ENCODE assay signal across 1 cellular context in the genomic region with DNA sequence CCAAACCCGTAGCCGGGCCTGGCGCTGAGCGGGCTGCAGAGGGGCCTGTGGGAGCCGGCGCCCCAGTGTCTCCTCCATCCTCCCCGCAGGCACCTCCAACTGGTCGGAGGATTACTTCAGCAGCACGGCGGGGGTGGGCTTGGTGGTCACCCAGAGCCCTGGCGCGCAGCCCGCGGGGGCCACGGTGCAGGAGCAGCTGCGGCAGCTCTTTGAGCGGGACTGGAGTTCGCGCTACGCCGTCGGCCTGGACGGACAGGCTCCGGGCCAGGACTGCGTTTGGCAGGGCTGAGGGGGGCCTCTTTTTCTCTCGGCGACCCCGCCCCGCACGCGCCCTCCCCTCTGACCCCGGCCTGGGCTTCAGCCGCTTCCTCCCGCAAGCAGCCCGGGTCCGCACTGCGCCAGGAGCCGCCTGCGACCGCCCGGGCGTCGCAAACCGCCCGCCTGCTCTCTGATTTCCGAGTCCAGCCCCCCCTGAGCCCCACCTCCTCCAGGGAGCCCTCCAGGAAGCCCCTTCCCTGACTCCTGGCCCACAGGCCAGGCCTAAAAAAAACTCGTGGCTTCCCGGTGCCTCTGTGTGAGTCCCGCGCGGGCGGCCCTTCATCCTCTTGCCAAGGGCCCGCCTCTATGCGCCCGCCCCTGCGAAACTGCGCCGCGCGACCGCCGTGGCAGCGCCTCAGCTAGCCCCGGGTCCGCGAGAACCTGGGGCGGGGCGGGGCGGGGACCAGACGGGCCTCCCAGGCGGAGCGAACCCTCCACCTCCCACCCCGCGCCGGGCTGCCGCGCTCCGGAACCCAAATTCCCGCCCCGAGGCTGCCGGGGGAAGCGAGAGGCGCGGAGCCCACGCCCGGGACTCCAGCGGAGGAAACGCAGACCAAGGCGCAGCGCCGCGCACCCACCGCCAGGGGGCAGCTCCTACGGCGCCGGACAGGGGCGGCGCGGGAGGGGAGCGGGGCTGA.
TF ChIP-seq lines count a peak whose summit lies in the region.

No MANE protein-coding gene starts in this region.

TF ChIP-seq in A549, 52 proteins besides CTCF, POLR2A, EP300 and RAD21:
- TF ChIP-seq E2F6 (IDR thresholded peaks at IDR 0.05; ENCODE audit: borderline replicate concordance, low read depth) (peak; percentile 58), HOXA7 (CRISPR knock-in tag; IDR thresholded peaks at IDR 0.05) (no peak), ZFP36 (IDR thresholded peaks at IDR 0.05; ENCODE audit: borderline replicate concordance, partially characterized antibody) (peak; percentile 90), JUN (IDR thresholded peaks at IDR 0.05) (peak in 1 of 2 experiments; percentile 37; a peak in 1 of 5 replicates), ZC3H11A (IDR thresholded peaks at IDR 0.05) (no peak), RCOR1 (IDR thresholded peaks at IDR 0.05; ENCODE audit: low read depth, low read length) (no peak), TFCP2L1 (CRISPR knock-in tag; IDR thresholded peaks at IDR 0.05) (no peak), MAZ (IDR thresholded peaks at IDR 0.05; ENCODE audit: borderline replicate concordance, low read depth, low read length) (peak; percentile 72; the same call in 1 of the 2 replicates), BHLHE40 (IDR thresholded peaks at IDR 0.05; ENCODE audit: low read depth, low read length) (no peak), PHF8 (IDR thresholded peaks at IDR 0.05; ENCODE audit: borderline replicate concordance, low read depth) (peak; percentile 35; the same call in 1 of the 2 replicates), HOXB13 (CRISPR knock-in tag; IDR thresholded peaks at IDR 0.05; ENCODE audit: low read depth) (no peak), SMC3 (IDR thresholded peaks at IDR 0.05) (peak; percentile 88), HEYL (CRISPR knock-in tag; IDR thresholded peaks at IDR 0.05) (no peak)
- TF ChIP-seq, protein P1, sequence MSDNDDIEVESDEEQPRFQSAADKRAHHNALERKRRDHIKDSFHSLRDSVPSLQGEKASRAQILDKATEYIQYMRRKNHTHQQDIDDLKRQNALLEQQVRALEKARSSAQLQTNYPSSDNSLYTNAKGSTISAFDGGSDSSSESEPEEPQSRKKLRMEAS (IDR thresholded peaks at IDR 0.05): peak; percentile 77
- TF ChIP-seq, protein P2, sequence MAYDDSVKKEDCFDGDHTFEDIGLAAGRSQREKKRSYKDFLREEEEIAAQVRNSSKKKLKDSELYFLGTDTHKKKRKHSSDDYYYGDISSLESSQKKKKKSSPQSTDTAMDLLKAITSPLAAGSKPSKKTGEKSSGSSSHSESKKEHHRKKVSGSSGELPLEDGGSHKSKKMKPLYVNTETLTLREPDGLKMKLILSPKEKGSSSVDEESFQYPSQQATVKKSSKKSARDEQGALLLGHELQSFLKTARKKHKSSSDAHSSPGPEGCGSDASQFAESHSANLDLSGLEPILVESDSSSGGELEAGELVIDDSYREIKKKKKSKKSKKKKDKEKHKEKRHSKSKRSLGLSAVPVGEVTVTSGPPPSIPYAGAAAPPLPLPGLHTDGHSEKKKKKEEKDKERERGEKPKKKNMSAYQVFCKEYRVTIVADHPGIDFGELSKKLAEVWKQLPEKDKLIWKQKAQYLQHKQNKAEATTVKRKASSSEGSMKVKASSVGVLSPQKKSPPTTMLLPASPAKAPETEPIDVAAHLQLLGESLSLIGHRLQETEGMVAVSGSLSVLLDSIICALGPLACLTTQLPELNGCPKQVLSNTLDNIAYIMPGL (CRISPR knock-in tag; IDR thresholded peaks at IDR 0.05; ENCODE audit: borderline replicate concordance): no peak
